Comparison of ENCODE assay signal across 1 cellular context in the genomic region with DNA sequence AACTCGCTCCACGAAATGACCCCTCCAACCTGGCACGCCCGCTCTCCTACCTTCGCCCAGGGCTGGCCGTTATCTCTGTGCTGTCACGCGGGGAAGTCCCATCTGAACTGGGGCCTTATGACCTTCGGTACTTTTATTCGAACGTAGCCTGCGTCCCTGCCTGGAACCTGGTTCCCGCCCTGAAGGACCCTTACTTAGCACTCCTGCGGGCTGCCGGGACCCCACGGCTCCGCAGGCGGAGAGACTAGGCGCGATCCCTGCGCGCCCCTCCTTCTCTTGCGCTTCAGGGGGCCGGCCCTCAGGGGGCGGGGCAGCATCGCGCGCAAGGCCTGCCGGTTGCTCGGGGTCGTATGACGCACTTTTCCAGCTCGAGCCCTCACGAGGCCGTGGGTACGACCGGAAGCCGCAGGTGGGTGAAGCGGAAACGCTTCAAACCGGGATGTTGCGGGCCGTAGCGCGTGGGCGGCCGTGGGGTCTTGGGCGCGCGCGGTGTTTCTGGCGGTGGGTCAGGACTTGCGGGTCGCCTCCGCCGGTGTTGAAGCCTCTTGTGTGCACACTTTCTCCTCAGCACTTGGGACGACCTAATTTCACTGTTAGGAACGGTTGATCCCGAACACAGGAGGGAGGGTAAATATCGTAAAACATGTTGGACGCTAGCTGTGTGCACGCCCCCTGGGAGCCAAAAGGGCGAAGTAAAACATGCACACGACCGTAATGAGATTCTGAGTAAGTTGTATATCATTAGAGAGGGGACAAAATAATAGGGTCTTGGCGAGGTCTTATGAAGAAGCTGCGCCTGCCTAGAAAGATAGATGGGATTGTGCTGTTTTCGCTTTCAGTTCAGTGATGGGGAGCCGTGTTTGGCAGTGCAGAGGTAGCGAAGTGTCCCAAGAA.
TF ChIP-seq lines count a peak whose summit lies in the region.

TSS of gene LIPT1 (plus strand) at position 325 of the 894 bp plus-strand sequence. CDS start 6,991 bp downstream, outside the sequence.
TSS of gene TSGA10 (minus strand) at position 300 of the 894 bp plus-strand sequence. CDS start 45,503 bp downstream, outside the sequence.

TF ChIP-seq in A549, 52 proteins besides CTCF, POLR2A, EP300 and RAD21 (continued from another document):
- peak; percentile 14 for TF ChIP-seq CHD2 (IDR thresholded peaks at IDR 0.05; ENCODE audit: low read length, partially characterized antibody)
- TF ChIP-seq RNF2 (IDR thresholded peaks at IDR 0.05; ENCODE audit: borderline replicate concordance, low read depth): no peak
- peak; percentile 43; the same call in 1 of the 2 replicates for TF ChIP-seq HOXB13 (CRISPR knock-in tag; IDR thresholded peaks at IDR 0.05; ENCODE audit: low read depth)
- peak; percentile 38; the same call in 1 of the 2 replicates for TF ChIP-seq REST (IDR thresholded peaks at IDR 0.05)
- no peak for TF ChIP-seq NFE2L2 (conservative IDR thresholded peaks at IDR 0.05; ENCODE audit: low read length)
- TF ChIP-seq, protein P1, sequence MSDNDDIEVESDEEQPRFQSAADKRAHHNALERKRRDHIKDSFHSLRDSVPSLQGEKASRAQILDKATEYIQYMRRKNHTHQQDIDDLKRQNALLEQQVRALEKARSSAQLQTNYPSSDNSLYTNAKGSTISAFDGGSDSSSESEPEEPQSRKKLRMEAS (IDR thresholded peaks at IDR 0.05): peak; percentile 97
- TF ChIP-seq MAZ (IDR thresholded peaks at IDR 0.05; ENCODE audit: borderline replicate concordance, low read depth, low read length): 0 out of 2 replicates have a peak, but pooled peaks have one; percentile 44
- no peak for TF ChIP-seq HMGXB4 (CRISPR knock-in tag; IDR thresholded peaks at IDR 0.05; ENCODE audit: borderline replicate concordance)
- no peak for TF ChIP-seq ZFP36 (IDR thresholded peaks at IDR 0.05; ENCODE audit: borderline replicate concordance, partially characterized antibody)
TF ChIP-seq in A549: peak in this region for 10.
